In genomic region chr18:54284535-54284934, GRCh38 we compare ENCODE assay signal across 9 cellular contexts. TPM values are rescaled to one million over a fixed set of nuclear protein-coding genes. Genes with fewer than 3 reads are reported as not detected.
DNase-seq lines count a peak whose midpoint lies in the region; ATAC-seq and TF ChIP-seq lines count a peak whose summit lies in the region.
"Had no signal": no experiment of that assay in that cellular context is flagged by ENCODE, and none has a peak within 500 bp of the region (broad histone marks: within the 10 kb centered on the region; RNA-seq: fewer than 3 reads in every experiment).

No MANE protein-coding gene starts in this region.

- CTCF ChIA-PET in activated CD4-positive, alpha-beta T cell treated with anti-CD3 and anti-CD28 coated beads for 36 hours (lab: Charles Lee), result interaction anchor here (0.8 to 4.0 kb wide), 6 partner anchors 12 to 64 kb away, joined by 3 to 26 read pairs (median 4); partner anchors contain the start of gene POLI

- H3K4me1 Mint-ChIP-seq in activated CD4-positive, alpha-beta T cell treated with anti-CD3 and anti-CD28 coated beads for 36 hours, result peaks cover 27% of the 10 kb centered on the region
- H3K4me1 Mint-ChIP-seq in memory B cell, result peaks cover 7% of the 10 kb centered on the region

- intact Hi-C loops in activated CD4-positive, alpha-beta T cell treated with anti-CD3 and anti-CD28 coated beads for 36 hours (cut with DNase I, micrococcal nuclease), result loop anchor here in 1 of 2 experiments (2.0 kb wide), 1 partner anchor 72 kb away; the partner anchor contains the start of genes C18orf54 and STARD6

- POLR2A ChIA-PET in activated CD4-positive, alpha-beta T cell treated with anti-CD3 and anti-CD28 coated beads for 36 hours (lab: Charles Lee), result interaction anchor here (0.6 to 1.1 kb wide), 4 partner anchors 14 to 198 kb away, joined by 3 to 11 read pairs (median 6); no protein-coding TSS in a partner anchor

- H3K9me3 Mint-ChIP-seq in activated CD4-positive, alpha-beta T cell treated with anti-CD3 and anti-CD28 coated beads for 36 hours (ENCODE audit: low read depth), result peaks cover 3% of the 10 kb centered on the region
- H3K9me3 Mint-ChIP-seq in memory B cell, result no peaks in the 10 kb centered on the region

- peak; percentile 59 for ATAC-seq in activated CD4-positive, alpha-beta T cell treated with anti-CD3 and anti-CD28 coated beads for 36 hours
- ATAC-seq in GM21619 (IDR thresholded peaks at IDR 0.05; ENCODE audit: unreplicated experiment) (peak; percentile 21), HG03280 (IDR thresholded peaks at IDR 0.05; ENCODE audit: unreplicated experiment) (peak; percentile 37), memory B cell (ENCODE audit: low read depth) (no peak), gastroesophageal sphincter (no peak)

- no peak for TF ChIP-seq EP300 in gastroesophageal sphincter (IDR thresholded peaks at IDR 0.05)

- no peak overlapping the region for H3K4me3 Mint-ChIP-seq in activated CD4-positive, alpha-beta T cell treated with anti-CD3 and anti-CD28 coated beads for 36 hours
- H3K4me3 Mint-ChIP-seq in memory B cell, result no peak overlapping the region

- no peaks in the 10 kb centered on the region for H3K27me3 ChIP-seq in gastroesophageal sphincter

- H3K27ac ChIP-seq in gastroesophageal sphincter, result no peak overlapping the region

- TF ChIP-seq CTCF in gastroesophageal sphincter (IDR thresholded peaks at IDR 0.05) (no peak), GM13977 (IDR thresholded peaks at IDR 0.05; ENCODE audit: extremely low read depth, insufficient read depth, missing control alignments) (no peak)

- WGBS in gastroesophageal sphincter (ENCODE audit: low coverage in 1 of 2), 2 donors, result 88 to 96% methylated on average over 3 of the region's 3 CpGs

- peak overlapping the region; percentile 64 for H3K27ac Mint-ChIP-seq in activated CD4-positive, alpha-beta T cell treated with anti-CD3 and anti-CD28 coated beads for 36 hours
- peak overlapping the region; percentile 38 for H3K27ac Mint-ChIP-seq in memory B cell
- H3K27ac Mint-ChIP-seq: progenitor cell of endocrine pancreas had no signal

- H3K36me3 ChIP-seq in gastroesophageal sphincter, result peaks cover 4 to 97% of the 10 kb centered on the region in 2 donors

- H3K9me3 ChIP-seq in gastroesophageal sphincter, result peaks cover 0 to 6% (median 0%) of the 10 kb centered on the region in 3 donors

- no peak for TF ChIP-seq POLR2A in gastroesophageal sphincter (IDR thresholded peaks at IDR 0.05)

- H3K4me1 ChIP-seq in gastroesophageal sphincter, result no peaks in the 10 kb centered on the region

- no peak overlapping the region for H3K4me3 ChIP-seq in gastroesophageal sphincter

- in situ Hi-C loops in GM13977 (cut with MboI; ENCODE audit: low pct_unique_long_range_greater_than_20kb, low sequenced_read_pairs, unreplicated experiment), result no loop called here

- DNase-seq in activated CD4-positive, alpha-beta T cell treated with anti-CD3 and anti-CD28 coated beads for 36 hours, result peak; percentile 32
- no peak for DNase-seq in activated CD4-positive, alpha-beta T cell treated with anti-CD3 and anti-CD28 coated beads, Interleukin-2, amount 50 U/mL, for 48 hours
- DNase-seq in memory B cell (ENCODE audit: low spot score in 2 of 2) (no peak), NCI-H2171 (lab: John Stamatoyannopoulos, UW) (no peak), GM13977 (ENCODE audit: low spot score) (no peak)

- H3K27me3 Mint-ChIP-seq in activated CD4-positive, alpha-beta T cell treated with anti-CD3 and anti-CD28 coated beads for 36 hours, result no peaks in the 10 kb centered on the region
- no peaks in the 10 kb centered on the region for H3K27me3 Mint-ChIP-seq in memory B cell
- H3K27me3 Mint-ChIP-seq: progenitor cell of endocrine pancreas had no signal

- peaks cover 45% of the 10 kb centered on the region for H3K36me3 Mint-ChIP-seq in activated CD4-positive, alpha-beta T cell treated with anti-CD3 and anti-CD28 coated beads for 36 hours (ENCODE audit: low read depth)
- peaks cover 33% of the 10 kb centered on the region for H3K36me3 Mint-ChIP-seq in memory B cell

RNA-seq across cellular contexts. Expression of gene POLI, which starts 15.2 kb away (rescaled TPM):
- total RNA-seq in activated CD4-positive, alpha-beta T cell treated with anti-CD3 and anti-CD28 coated beads for 36 hours, result 10 to 100 TPM; 18.7 to 23.9 TPM
- total RNA-seq in gastroesophageal sphincter, result 10 to 100 TPM; 18.9 to 41.6 (median 33.6) TPM

Comparison
In these comparisons a context has a peak if more than half of its experiments do, and no peak if none do; other contexts are left out.
1. ATAC-seq: peak in activated CD4-positive, alpha-beta T cell treated with anti-CD3 and anti-CD28 coated beads for 36 hours (single experiment), GM21619 (single experiment) and HG03280 (single experiment); none in memory B cell (single experiment) and gastroesophageal sphincter (single experiment).